14 cellular contexts compared by ENCODE assay signal in genomic region chr6:15523679-15524630, GRCh38.
DNase-seq lines count a peak whose midpoint lies in the region; ATAC-seq, FAIRE-seq and TF ChIP-seq lines count a peak whose summit lies in the region.
"Had no signal": no experiment of that assay in that cellular context is flagged by ENCODE, and none has a peak within 500 bp of the region (broad histone marks: within the 10 kb centered on the region; RNA-seq: fewer than 3 reads in every experiment).

No MANE protein-coding gene starts in this region.

- peak; percentile 32 for TF ChIP-seq POLR2A in GM12891 (IDR thresholded peaks at IDR 0.05; ENCODE audit: low read depth, low read length)

- FAIRE-seq in GM12891 (lab: Jason Lieb, UNC) (no peak), D721Med (lab: Jason Lieb, UNC) (no peak)

- ATAC-seq in activated T-cell treated with anti-CD3 and anti-CD28 coated beads, Interleukin-2, amount 50 U/mL, for 4 hours: no peak
- ATAC-seq in central memory CD8-positive, alpha-beta T cell (replicated peaks; ENCODE audit: extremely low read depth, poor library complexity, severe bottlenecking): no peak
- no peak for ATAC-seq in GM18498 (IDR thresholded peaks at IDR 0.05; ENCODE audit: unreplicated experiment)

- peaks cover 3% of the 10 kb centered on the region for H3K9me3 Mint-ChIP-seq in activated T-cell treated with anti-CD3 and anti-CD28 coated beads, Interleukin-2, amount 50 U/mL, for 4 hours
- H3K9me3 Mint-ChIP-seq in central memory CD8-positive, alpha-beta T cell: no peaks in the 10 kb centered on the region
- H3K9me3 Mint-ChIP-seq in progenitor cell of endocrine pancreas (ENCODE audit: low read depth): peaks cover 27% of the 10 kb centered on the region
- H3K9me3 Mint-ChIP-seq: activated T-helper 2 cell treated with anti-CD3 and anti-CD28 coated beads, Interferon-gamma antibody, Interleukin-2, Interleukin-4, amounts not matched to agents 10 μg/mL and 5 μg/mL and 100 μg/mL, durations not matched to agents 14 hours and 24 hours and 36 hours had no signal

- no peak for TF ChIP-seq CTCF in progenitor cell of endocrine pancreas (IDR thresholded peaks at IDR 0.05; ENCODE audit: unreplicated experiment)
- TF ChIP-seq CTCF in D721Med (IDR thresholded peaks at IDR 0.05; ENCODE audit: insufficient read depth, missing control alignments): no peak

- H3K36me3 Mint-ChIP-seq in activated T-cell treated with anti-CD3 and anti-CD28 coated beads, Interleukin-2, amount 50 U/mL, for 4 hours (ENCODE audit: insufficient read depth): peaks cover 63% of the 10 kb centered on the region
- peaks cover 48% of the 10 kb centered on the region for H3K36me3 Mint-ChIP-seq in central memory CD8-positive, alpha-beta T cell (ENCODE audit: insufficient read depth)
- peaks cover 70% of the 10 kb centered on the region for H3K36me3 Mint-ChIP-seq in progenitor cell of endocrine pancreas (ENCODE audit: insufficient read depth)

- H3K27me3 Mint-ChIP-seq in activated T-cell treated with anti-CD3 and anti-CD28 coated beads, Interleukin-2, amount 50 U/mL, for 4 hours (ENCODE audit: low read depth): no peaks in the 10 kb centered on the region
- no peaks in the 10 kb centered on the region for H3K27me3 Mint-ChIP-seq in central memory CD8-positive, alpha-beta T cell
- no peaks in the 10 kb centered on the region for H3K27me3 Mint-ChIP-seq in progenitor cell of endocrine pancreas
- H3K27me3 Mint-ChIP-seq: CD4-positive, alpha-beta memory T cell had no signal

- H3K4me3 Mint-ChIP-seq in activated T-cell treated with anti-CD3 and anti-CD28 coated beads, Interleukin-2, amount 50 U/mL, for 4 hours: no peak overlapping the region
- H3K4me3 Mint-ChIP-seq in central memory CD8-positive, alpha-beta T cell: no peak overlapping the region
- no peak overlapping the region for H3K4me3 Mint-ChIP-seq in progenitor cell of endocrine pancreas (ENCODE audit: low read depth)

- peak overlapping the region; percentile 48 for H3K27ac Mint-ChIP-seq in central memory CD8-positive, alpha-beta T cell (ENCODE audit: low read depth)
- peak overlapping the region; percentile 70 for H3K27ac Mint-ChIP-seq in progenitor cell of endocrine pancreas
- H3K27ac Mint-ChIP-seq: activated T-helper 2 cell treated with anti-CD3 and anti-CD28 coated beads, Interferon-gamma antibody, Interleukin-2, Interleukin-4, amounts not matched to agents 10 μg/mL and 5 μg/mL and 100 μg/mL, durations not matched to agents 14 hours and 24 hours and 36 hours had no signal

- peaks cover 6% of the 10 kb centered on the region for H3K4me1 Mint-ChIP-seq in activated T-cell treated with anti-CD3 and anti-CD28 coated beads, Interleukin-2, amount 50 U/mL, for 4 hours (ENCODE audit: low read depth)
- peaks cover 28% of the 10 kb centered on the region for H3K4me1 Mint-ChIP-seq in central memory CD8-positive, alpha-beta T cell
- H3K4me1 Mint-ChIP-seq in progenitor cell of endocrine pancreas (ENCODE audit: low read depth): no peaks in the 10 kb centered on the region

- DNase-seq in activated T-cell treated with anti-CD3 and anti-CD28 coated beads, Interleukin-2, amount 50 U/mL, for 48 hours: peak; percentile 19
- no peak for DNase-seq in activated T-cell treated with anti-CD3 and anti-CD28 coated beads, Interleukin-2, amount 50 U/mL, for 4 hours
- DNase-seq in GM12891 (ENCODE audit: insufficient read length, low spot score) (no peak), progenitor cell of endocrine pancreas (ENCODE audit: low spot score, unreplicated experiment) (no peak), D721Med (ENCODE audit: insufficient read length, low spot score) (no peak), T-helper 9 cell (no peak)
- DNase-seq in central memory CD8-positive, alpha-beta T cell (ENCODE audit: low spot score in 2 of 2): no peak
- DNase-seq: activated CD4-positive, alpha-beta T cell treated with anti-CD3 and anti-CD28 coated beads for 1 hour; CD4-positive, alpha-beta memory T cell; dermis blood vessel endothelial cell; Karpas-422; NCI-H1092 treated with DMSO at 0.1 percent for 48 hours had no signal

TF ChIP-seq in GM12891, 5 proteins besides CTCF, POLR2A, EP300 and RAD21:
- TF ChIP-seq POU2F2 (IDR thresholded peaks at IDR 0.05; ENCODE audit: low read depth, low read length): no peak
- no peak for TF ChIP-seq PAX5 (IDR thresholded peaks at IDR 0.05; ENCODE audit: insufficient read depth, low read length, severe bottlenecking)
- no peak for TF ChIP-seq TAF1 (IDR thresholded peaks at IDR 0.05; ENCODE audit: low read depth, low read length)
- no peak for TF ChIP-seq SPI1 (IDR thresholded peaks at IDR 0.05; ENCODE audit: low read depth, low read length)
- peak; percentile 65; the same call in 1 of the 2 replicates for TF ChIP-seq POLR2AphosphoS5 (IDR thresholded peaks at IDR 0.05; ENCODE audit: low read depth, low read length)
TF ChIP-seq in GM12891: peak in this region for 1.

Comparison
In these comparisons a context has a peak if more than half of its experiments do, and no peak if none do; other contexts are left out.
1. DNase-seq: peak in activated T-cell treated with anti-CD3 and anti-CD28 coated beads, Interleukin-2, amount 50 U/mL, for 48 hours (2 of 2); none in activated T-cell treated with anti-CD3 and anti-CD28 coated beads, Interleukin-2, amount 50 U/mL, for 4 hours (single experiment), GM12891 (single experiment), central memory CD8-positive, alpha-beta T cell (0 of 2), progenitor cell of endocrine pancreas (single experiment), D721Med (single experiment) and T-helper 9 cell (single experiment).